8 cellular contexts compared by ENCODE assay signal in the genomic region with DNA sequence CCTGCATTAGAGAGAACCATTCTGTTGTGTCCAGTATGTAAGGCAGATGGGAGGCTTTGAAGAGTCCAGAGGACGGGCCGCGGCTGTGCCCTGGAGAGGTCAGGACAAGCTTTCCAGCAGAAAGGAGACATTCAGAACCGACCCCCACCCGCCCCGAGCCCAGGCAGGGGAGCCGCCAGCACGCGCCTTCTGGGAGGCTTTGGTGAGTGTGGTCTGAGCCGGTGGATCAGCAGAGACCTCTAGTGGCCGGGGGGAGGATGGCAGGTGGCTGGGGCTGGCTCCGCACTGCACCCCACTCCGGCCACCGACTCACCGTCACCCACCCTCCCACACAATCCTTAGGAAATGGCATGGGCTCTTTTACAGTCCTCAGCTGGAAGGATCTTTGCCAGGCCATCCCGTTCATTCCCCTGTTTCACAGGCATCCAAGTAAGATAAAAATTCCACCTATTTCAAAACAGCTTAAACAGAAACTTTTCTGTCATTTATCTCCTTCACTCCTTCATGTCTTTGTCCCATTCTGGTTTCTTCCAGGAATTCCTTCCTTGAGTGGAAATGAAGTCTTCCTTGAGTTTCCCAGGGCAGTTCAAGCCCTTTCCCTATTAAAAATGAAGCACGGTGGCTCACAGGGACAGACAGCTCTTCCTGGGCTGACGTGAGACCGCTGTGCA.
A peak's percentile ranks its signal among the peaks of the same experiment; 100 is the strongest.
DNase-seq lines count a peak whose midpoint lies in the region; ATAC-seq and TF ChIP-seq lines count a peak whose summit lies in the region.

No MANE protein-coding gene starts in this region.

- DNase-seq in AG09319 (ENCODE audit: extremely low read depth, low read depth): no peak
- peak; percentile 43 for DNase-seq in RKO (ENCODE audit: low spot score)
- peak; percentile 12 for DNase-seq in fibroblast of the conjunctiva (ENCODE audit: low read depth)
- DNase-seq in omental fat pad (ENCODE audit: low spot score): peak; percentile 67
- no peak for DNase-seq in thoracic aorta (ENCODE audit: low spot score)

- peak overlapping the region in 1 of 2 donors; percentile 20 for H3K27ac ChIP-seq in thoracic aorta

- peaks cover 47% of the 10 kb centered on the region for H3K27me3 Mint-ChIP-seq in activated T-helper 17 cell treated with anti-CD3 and anti-CD28 coated beads, Interleukin-2, amount 50 U/mL, for 72 hours

- no peak overlapping the region for H3K27ac Mint-ChIP-seq in activated T-helper 17 cell treated with anti-CD3 and anti-CD28 coated beads, Interleukin-2, amount 50 U/mL, for 72 hours

- H3K9me3 Mint-ChIP-seq in activated T-helper 17 cell treated with anti-CD3 and anti-CD28 coated beads, Interleukin-2, amount 50 U/mL, for 72 hours: no peaks in the 10 kb centered on the region

- no peaks in the 10 kb centered on the region for H3K36me3 Mint-ChIP-seq in activated T-helper 17 cell treated with anti-CD3 and anti-CD28 coated beads, Interleukin-2, amount 50 U/mL, for 72 hours (ENCODE audit: low read depth)

- no peaks in the 10 kb centered on the region for H3K27me3 ChIP-seq in thoracic aorta (replicated peaks; ENCODE audit: insufficient read depth)

- H3K4me1 Mint-ChIP-seq in activated T-helper 17 cell treated with anti-CD3 and anti-CD28 coated beads, Interleukin-2, amount 50 U/mL, for 72 hours: no peaks in the 10 kb centered on the region

- ATAC-seq in GM19043 (IDR thresholded peaks at IDR 0.05; ENCODE audit: low read depth, unreplicated experiment) (peak; percentile 93), HG03378 (IDR thresholded peaks at IDR 0.05; ENCODE audit: unreplicated experiment) (peak; percentile 65), omental fat pad (ENCODE audit: low FRiP score) (peak; percentile 86), thoracic aorta (ENCODE audit: insufficient number of reproducible peaks, low FRiP score, low read depth) (peak; percentile 72)
- ATAC-seq in activated T-helper 17 cell treated with anti-CD3 and anti-CD28 coated beads, Interleukin-2, amount 50 U/mL, for 72 hours (replicated peaks): peak; percentile 91

- no peak overlapping the region for H3K4me3 Mint-ChIP-seq in activated T-helper 17 cell treated with anti-CD3 and anti-CD28 coated beads, Interleukin-2, amount 50 U/mL, for 72 hours

- H3K36me3 ChIP-seq in thoracic aorta: no peaks in the 10 kb centered on the region

- TF ChIP-seq CTCF in AG09319 (IDR thresholded peaks at IDR 0.05; ENCODE audit: low read depth, low read length) (peak; percentile 98), omental fat pad (IDR thresholded peaks at IDR 0.05) (peak in 1 of 3 donors; percentile 83), thoracic aorta (IDR thresholded peaks at IDR 0.05) (peak; percentile 99)

- peak overlapping the region; percentile 56 for H3K4me3 ChIP-seq in thoracic aorta

- peaks cover 3 to 16% of the 10 kb centered on the region in 2 donors for H3K4me1 ChIP-seq in thoracic aorta (ENCODE audit: control insufficient read depth in 1 of 2, low read depth in 2 of 2)

- no peaks in the 10 kb centered on the region for H3K9me3 ChIP-seq in thoracic aorta

Comparison
In these comparisons a context has a peak if more than half of its experiments do, and no peak if none do; other contexts are left out.
1. DNase-seq: peak in RKO (single experiment), fibroblast of the conjunctiva (single experiment) and omental fat pad (single experiment); none in AG09319 (single experiment) and thoracic aorta (single experiment).
2. Peak in every context shown above with its lines, with median percentiles within 50 percentile points of each other: ATAC-seq.